Comparison of ENCODE assay signal across 34 cellular contexts in the genomic region with DNA sequence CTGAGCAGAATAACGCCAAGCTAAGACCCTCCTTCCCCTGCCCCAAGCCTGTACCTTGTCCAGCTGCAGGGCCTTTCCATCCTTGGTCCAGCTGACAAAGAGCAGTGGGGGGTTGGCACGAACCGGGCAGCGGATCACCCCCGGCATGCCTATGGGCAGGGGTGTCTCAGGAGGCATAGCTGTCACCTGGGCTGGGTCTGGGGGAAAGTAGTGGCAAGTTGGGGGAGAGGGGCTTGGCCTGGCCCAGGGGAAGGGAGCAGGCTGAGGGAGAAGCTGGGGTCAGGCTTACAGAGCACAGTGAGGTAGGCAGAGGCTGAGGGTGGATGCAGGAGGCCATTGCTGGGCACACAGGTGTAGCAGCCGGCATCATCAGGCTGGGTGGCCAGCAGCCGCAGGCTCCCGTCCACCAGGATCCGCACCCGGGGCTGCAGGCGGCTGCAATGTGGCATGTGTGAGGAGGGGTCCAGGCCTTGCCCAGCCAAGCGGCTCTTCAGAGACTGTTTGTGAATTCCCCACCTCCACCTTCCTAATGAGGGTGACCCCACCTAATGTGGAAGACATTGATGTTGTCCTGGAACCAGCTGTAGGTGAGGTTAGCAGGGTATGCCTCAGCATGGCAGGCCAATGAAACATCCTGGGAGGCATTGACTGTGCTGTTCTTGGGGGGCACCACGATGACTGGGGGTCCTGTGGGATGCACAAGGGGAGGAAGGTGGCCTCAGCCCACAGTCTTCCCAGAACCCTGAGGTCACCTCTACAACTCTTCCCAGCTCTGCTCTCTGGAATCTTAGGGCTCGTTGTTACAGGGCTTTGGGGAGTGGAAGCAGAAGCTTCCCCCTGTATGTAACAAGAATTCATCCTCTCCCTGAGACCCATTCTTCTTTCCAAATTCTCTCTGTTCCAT. TPM values are rescaled to one million over a fixed set of nuclear protein-coding genes. Genes with fewer than 3 reads are reported as not detected.
"Had no signal": no experiment of that assay in that cellular context is flagged by ENCODE, and none has a peak within 500 bp of the region (broad histone marks: within the 10 kb centered on the region; RNA-seq: fewer than 3 reads in every experiment).

No MANE protein-coding gene starts in this region.

- H3K4me1 ChIP-seq: prostate gland had no signal

- H3K9me3 Mint-ChIP-seq: dendritic cell treated with granulocyte-macrophage colony-stimulating factor and Interleukin-4, amounts not matched to agents 40 ng/mL and 50 ng/mL, for 4 days; endodermal cell; natural killer cell had no signal

- H3K27ac ChIP-seq: colonic mucosa, heart right ventricle, lower lobe of right lung, right atrium auricular region, stomach, thyroid gland had no signal

- H3K9me3 ChIP-seq: colonic mucosa, esophagus squamous epithelium, heart right ventricle, lower lobe of right lung, prostate gland, right atrium auricular region, stomach, thyroid gland had no signal

- DNase-seq: colonic mucosa; effector CD8-positive, alpha-beta T cell; endodermal cell; erythroblast; esophagus squamous epithelium; foreskin melanocyte; glutamatergic neuron; heart right ventricle; hippocampal formation; islet precursor cell; left ventricle myocardium superior; lower lobe of right lung; natural killer cell; stimulated activated CD4-positive, alpha-beta T cell treated with anti-CD3 and anti-CD28 coated beads, Interleukin-12 subunit alpha, Interleukin-12 subunit beta, amount 100 ng/mL, for 4 hours; stimulated activated CD4-positive, alpha-beta T cell treated with anti-CD3 and anti-CD28 coated beads, Interleukin-1b, Interleukin-23, amount 100 ng/mL, for 48 hours; stimulated activated CD4-positive, alpha-beta T cell treated with anti-CD3 and anti-CD28 coated beads, Interleukin-4, amount 100 ng/mL, for 1 hour; stimulated activated CD8-positive, alpha-beta memory T cell treated with anti-CD3 and anti-CD28 coated beads, Interleukin-4, amount 100 ng/mL, for 48 hours; stimulated activated naive CD4-positive, alpha-beta T cell treated with Interleukin-2 at 50 U/mL for 16 hours; stomach; thyroid gland; trophoblast cell had no signal

- H3K27ac Mint-ChIP-seq: dendritic cell treated with granulocyte-macrophage colony-stimulating factor and Interleukin-4, amounts not matched to agents 40 ng/mL and 50 ng/mL, for 4 days; endodermal cell; natural killer cell had no signal

- H3K36me3 ChIP-seq: colonic mucosa, heart right ventricle, lower lobe of right lung, prostate gland, right atrium auricular region, thyroid gland had no signal

- H3K4me3 ChIP-seq: colonic mucosa, esophagus squamous epithelium, heart right ventricle, lower lobe of right lung, prostate gland, right atrium auricular region, smooth muscle cell, stomach, thyroid gland had no signal

- H3K27me3 ChIP-seq: colonic mucosa, heart right ventricle, right atrium auricular region, thyroid gland had no signal

- ATAC-seq: heart right ventricle, left ventricle myocardium superior, lower lobe of right lung, natural killer cell, sciatic nerve had no signal

- H3K4me3 Mint-ChIP-seq: dendritic cell treated with granulocyte-macrophage colony-stimulating factor and Interleukin-4, amounts not matched to agents 40 ng/mL and 50 ng/mL, for 4 days; endodermal cell; natural killer cell had no signal

- H3K4me2 ChIP-seq: smooth muscle cell had no signal

- H3K36me3 Mint-ChIP-seq: natural killer cell had no signal

RNA-seq across cellular contexts. Expression of a gene that starts 11.0 kb away (rescaled TPM):
- total RNA-seq: natural killer cell, osteocyte had no signal

RNA-seq across cellular contexts. Expression of a gene that starts 19.6 kb away (rescaled TPM):
- total RNA-seq: cerebellum, colonic mucosa, endodermal cell, endothelial cell of umbilical vein, heart right ventricle, left ventricle myocardium superior, lower lobe of right lung, mesenteric fat pad, myocyte, natural killer cell, osteocyte, prostate gland, right atrium auricular region, stomach, temporal lobe, thyroid gland, urinary bladder had no signal
- polyA plus RNA-seq: endothelial cell of umbilical vein, neural cell, urinary bladder had no signal

RNA-seq across cellular contexts. Expression of a gene that starts 34.4 kb away (rescaled TPM):
- total RNA-seq: myocyte had no signal
